11 cellular contexts compared by ENCODE assay signal in the genomic region with DNA sequence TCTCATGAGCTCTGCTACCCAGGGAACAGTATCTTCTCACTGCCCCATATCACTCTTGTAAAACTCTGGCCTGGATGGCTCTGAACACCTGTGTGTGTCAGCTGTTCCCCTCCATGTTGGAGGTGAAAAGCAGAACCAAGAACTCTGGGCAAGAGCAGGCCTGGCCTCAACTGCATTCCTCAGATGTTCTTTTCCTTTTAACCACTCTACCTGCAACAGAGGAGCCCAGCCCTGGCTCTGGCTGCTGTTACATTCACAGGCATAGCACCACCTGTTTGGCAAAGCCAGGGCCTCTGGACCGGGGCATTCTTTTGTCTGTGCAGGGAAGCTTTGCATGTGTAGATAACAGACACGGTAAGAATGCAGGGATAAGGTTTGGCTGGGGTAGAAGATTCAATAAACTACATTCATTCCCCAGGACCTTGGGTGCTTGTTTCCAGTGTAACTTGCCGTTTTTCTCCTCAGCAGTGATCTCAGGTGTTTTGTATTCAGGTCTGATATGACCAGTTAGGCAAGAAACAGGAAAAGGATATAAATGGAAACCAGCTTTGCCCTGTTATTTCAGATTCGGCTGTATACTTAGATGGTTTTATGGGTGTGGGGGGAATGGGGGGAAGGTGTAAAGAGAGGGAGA.
A peak's percentile ranks its signal among the peaks of the same experiment; 100 is the strongest.
DNase-seq lines count a peak whose midpoint lies in the region; ATAC-seq and TF ChIP-seq lines count a peak whose summit lies in the region.
"Had no signal": no experiment of that assay in that cellular context is flagged by ENCODE, and none has a peak within 500 bp of the region (broad histone marks: within the 10 kb centered on the region; RNA-seq: fewer than 3 reads in every experiment).

No MANE protein-coding gene starts in this region.

- peak overlapping the region; percentile 25 for H2AFZ ChIP-seq in parathyroid adenoma

- H3K4me2 ChIP-seq in parathyroid adenoma (ENCODE audit: low read length), result peak overlapping the region; percentile 23

- TF ChIP-seq POLR2A in Peyer's patch (IDR thresholded peaks at IDR 0.05), result no peak

- ATAC-seq in GM19023 (IDR thresholded peaks at IDR 0.05; ENCODE audit: unreplicated experiment) (peak; percentile 59), HG02763 (IDR thresholded peaks at IDR 0.05; ENCODE audit: unreplicated experiment) (peak; percentile 63)
- ATAC-seq in activated naive CD8-positive, alpha-beta T cell treated with anti-CD3 and anti-CD28 coated beads, Interleukin-2, amount 50 U/mL, for 24 hours, result no peak
- ATAC-seq: activated T-cell treated with anti-CD3 and anti-CD28 coated beads, Interleukin-2, amount 50 U/mL, for 4 hours had no signal

- H3K4me3 ChIP-seq in Peyer's patch (no peak overlapping the region), parathyroid adenoma (ENCODE audit: low read depth, low read length) (no peak overlapping the region)

- H3K27ac ChIP-seq in Peyer's patch (peak overlapping the region in 3 of 4 donors; percentile 19 to 83 (median 32)), parathyroid adenoma (peak overlapping the region; percentile 71)

- H3K4me3 Mint-ChIP-seq in activated naive CD8-positive, alpha-beta T cell treated with anti-CD3 and anti-CD28 coated beads, Interleukin-2, amount 50 U/mL, for 24 hours, result no peak overlapping the region
- H3K4me3 Mint-ChIP-seq: activated T-cell treated with anti-CD3 and anti-CD28 coated beads, Interleukin-2, amount 50 U/mL, for 4 hours had no signal

- H3K4me1 ChIP-seq in Peyer's patch (peaks cover 0 to 74% (median 5%) of the 10 kb centered on the region in 4 donors), parathyroid adenoma (peaks cover 36% of the 10 kb centered on the region)

- H3K27me3 ChIP-seq in Peyer's patch (no peaks in the 10 kb centered on the region), parathyroid adenoma (ENCODE audit: control insufficient read depth, insufficient read depth, low read length) (no peaks in the 10 kb centered on the region)

- peaks cover 41% of the 10 kb centered on the region for H3K79me2 ChIP-seq in parathyroid adenoma

- H3K9me3 ChIP-seq in Peyer's patch (no peaks in the 10 kb centered on the region), parathyroid adenoma (ENCODE audit: control insufficient read depth, low read length) (no peaks in the 10 kb centered on the region)

- DNase-seq in Peyer's patch (no peak), middle frontal gyrus (ENCODE audit: extremely low spot score, low spot score) (no peak), dedifferentiated amniotic fluid mesenchymal stem cell (ENCODE audit: extremely low spot score) (no peak)
- no peak for DNase-seq in central memory CD4-positive, alpha-beta T cell
- no peak for DNase-seq in activated naive CD8-positive, alpha-beta T cell treated with anti-CD3 and anti-CD28 coated beads, Interleukin-2, amount 50 U/mL, for 24 hours
- DNase-seq: activated T-cell treated with anti-CD3 and anti-CD28 coated beads, Interleukin-2, amount 50 U/mL, for 4 hours; DND-41; substantia nigra had no signal

- H3K36me3 ChIP-seq in Peyer's patch, result no peaks in the 10 kb centered on the region
- no peaks in the 10 kb centered on the region for H3K36me3 ChIP-seq in parathyroid adenoma (ENCODE audit: control insufficient read depth, insufficient read depth, low read length)

- no peak overlapping the region for H3K27ac Mint-ChIP-seq in activated naive CD8-positive, alpha-beta T cell treated with anti-CD3 and anti-CD28 coated beads, Interleukin-2, amount 50 U/mL, for 24 hours

- no peaks in the 10 kb centered on the region for H3K27me3 Mint-ChIP-seq in activated naive CD8-positive, alpha-beta T cell treated with anti-CD3 and anti-CD28 coated beads, Interleukin-2, amount 50 U/mL, for 24 hours

- H3K9ac ChIP-seq in parathyroid adenoma, result no peak overlapping the region

- no peaks in the 10 kb centered on the region for H3K9me3 Mint-ChIP-seq in activated naive CD8-positive, alpha-beta T cell treated with anti-CD3 and anti-CD28 coated beads, Interleukin-2, amount 50 U/mL, for 24 hours
- H3K9me3 Mint-ChIP-seq: activated T-cell treated with anti-CD3 and anti-CD28 coated beads, Interleukin-2, amount 50 U/mL, for 4 hours had no signal

- no peaks in the 10 kb centered on the region for H3K36me3 Mint-ChIP-seq in activated naive CD8-positive, alpha-beta T cell treated with anti-CD3 and anti-CD28 coated beads, Interleukin-2, amount 50 U/mL, for 24 hours (ENCODE audit: low read depth)

- TF ChIP-seq CTCF in Peyer's patch (IDR thresholded peaks at IDR 0.05), result no peak
- TF ChIP-seq CTCF in parathyroid adenoma (IDR thresholded peaks at IDR 0.05), result no peak

- peaks cover 25% of the 10 kb centered on the region for H3K4me1 Mint-ChIP-seq in activated naive CD8-positive, alpha-beta T cell treated with anti-CD3 and anti-CD28 coated beads, Interleukin-2, amount 50 U/mL, for 24 hours
